ENCODE assay signal across 8 cellular contexts in the genomic region with DNA sequence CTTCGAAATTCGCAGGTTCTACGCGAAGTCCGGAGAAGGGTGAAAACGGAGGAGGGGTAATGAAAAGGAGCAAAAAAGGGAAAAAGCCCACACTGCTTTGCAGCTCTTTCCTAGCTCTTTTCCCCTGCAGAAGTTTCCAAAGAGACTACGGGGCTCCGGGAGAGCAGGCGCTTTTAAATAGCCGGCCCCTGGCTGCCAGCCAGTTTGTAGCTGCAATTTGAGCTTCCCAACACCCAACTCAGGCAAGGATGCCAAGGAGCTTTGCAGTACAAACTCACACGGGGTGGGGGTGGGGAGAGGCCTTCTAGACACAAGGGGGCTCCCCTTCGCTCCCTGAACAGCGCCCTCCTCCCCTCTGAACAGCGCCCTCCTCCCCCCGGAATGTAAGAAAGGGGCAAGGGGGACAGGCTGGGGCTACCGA. TPM values are rescaled to one million over a fixed set of nuclear protein-coding genes. Genes with fewer than 3 reads are reported as not detected.
DNase-seq lines count a peak whose midpoint lies in the region; ATAC-seq, FAIRE-seq and TF ChIP-seq lines count a peak whose summit lies in the region.

IGFBP5 (minus strand) TSS at position 149 of the 421 bp plus-strand sequence. CDS start 774 bp downstream, outside the sequence.

- H3K36me3 Mint-ChIP-seq in CD4-positive, alpha-beta T cell (ENCODE audit: low read depth), result no peaks in the 10 kb centered on the region
- H3K36me3 Mint-ChIP-seq in activated naive CD8-positive, alpha-beta T cell treated with anti-CD3 and anti-CD28 coated beads, Interleukin-2, amount 50 U/mL, for 24 hours (ENCODE audit: low read depth), result no peaks in the 10 kb centered on the region

- H3K27ac Mint-ChIP-seq in CD4-positive, alpha-beta T cell, result no peak within 1 kb of the TSS
- H3K27ac Mint-ChIP-seq in activated naive CD8-positive, alpha-beta T cell treated with anti-CD3 and anti-CD28 coated beads, Interleukin-2, amount 50 U/mL, for 24 hours, result no peak within 1 kb of the TSS

- H3K27me3 ChIP-seq in CD4-positive, alpha-beta T cell (ENCODE audit: control insufficient read depth, insufficient read depth, low read length), result peaks cover 64% of the 10 kb centered on the region
- no peaks in the 10 kb centered on the region for H3K27me3 ChIP-seq in neuronal stem cell (ENCODE audit: control insufficient read depth in 3 of 3, insufficient read depth in 3 of 3, low read depth in 1 of 3, low read length in 3 of 3)

- no peaks in the 10 kb centered on the region for H3K9me3 ChIP-seq in CD4-positive, alpha-beta T cell (ENCODE audit: control insufficient read depth, low read length)
- H3K9me3 ChIP-seq in neuronal stem cell (replicated peaks in 1 of 2; ENCODE audit: control insufficient read depth in 2 of 2, insufficient read depth in 1 of 2, low read depth in 1 of 2, low read length in 2 of 2), result no peaks in the 10 kb centered on the region

- no peak within 1 kb of the TSS for H4K8ac ChIP-seq in neuronal stem cell (ENCODE audit: low read depth, low read length)

- no peak for ATAC-seq in CD4-positive, alpha-beta T cell (ENCODE audit: poor library complexity)
- ATAC-seq in activated naive CD8-positive, alpha-beta T cell treated with anti-CD3 and anti-CD28 coated beads, Interleukin-2, amount 50 U/mL, for 24 hours, result no peak
- ATAC-seq in GM18861 (IDR thresholded peaks at IDR 0.05; ENCODE audit: unreplicated experiment), result no peak
- ATAC-seq in HG03045 (IDR thresholded peaks at IDR 0.05; ENCODE audit: unreplicated experiment), result no peak

- peak within 1 kb of the TSS; percentile 77 for H3K4me3 Mint-ChIP-seq in CD4-positive, alpha-beta T cell
- H3K4me3 Mint-ChIP-seq in activated naive CD8-positive, alpha-beta T cell treated with anti-CD3 and anti-CD28 coated beads, Interleukin-2, amount 50 U/mL, for 24 hours, result peak within 1 kb of the TSS; percentile 49

- peak within 1 kb of the TSS; percentile 100 for H3K18ac ChIP-seq in neuronal stem cell (ENCODE audit: low read length)

- peak within 1 kb of the TSS; percentile 75 to 94 for H3K4me3 ChIP-seq in neuronal stem cell (ENCODE audit: low read length in 2 of 2)

- peaks cover 35% of the 10 kb centered on the region for H3K4me1 Mint-ChIP-seq in CD4-positive, alpha-beta T cell (ENCODE audit: low read depth)
- peaks cover 31% of the 10 kb centered on the region for H3K4me1 Mint-ChIP-seq in activated naive CD8-positive, alpha-beta T cell treated with anti-CD3 and anti-CD28 coated beads, Interleukin-2, amount 50 U/mL, for 24 hours

- peak within 1 kb of the TSS; percentile 100 for H3K9ac ChIP-seq in neuronal stem cell (ENCODE audit: low read depth, low read length, poor library complexity)

- no peak within 1 kb of the TSS for H3K27ac ChIP-seq in CD4-positive, alpha-beta T cell (ENCODE audit: low read depth, low read length)
- peak within 1 kb of the TSS; percentile 84 for H3K27ac ChIP-seq in neuronal stem cell (replicated peaks; ENCODE audit: low read length)

- H3K79me1 ChIP-seq in neuronal stem cell (ENCODE audit: low read depth, low read length), result no peaks in the 10 kb centered on the region

- no CpG with 5 or more reads among the region's 16 CpGs for WGBS in neuronal stem cell (ENCODE audit: extremely low coverage in 2 of 2, insufficient read length in 2 of 2, insufficient replicate concordance in 1 of 2), 2 donors

- no peaks in the 10 kb centered on the region for H3K9me3 Mint-ChIP-seq in CD4-positive, alpha-beta T cell
- H3K9me3 Mint-ChIP-seq in activated naive CD8-positive, alpha-beta T cell treated with anti-CD3 and anti-CD28 coated beads, Interleukin-2, amount 50 U/mL, for 24 hours, result no peaks in the 10 kb centered on the region

- no peak for TF ChIP-seq CTCF in CD4-positive, alpha-beta T cell (IDR thresholded peaks at IDR 0.05)

- H3K36me3 ChIP-seq in neuronal stem cell (replicated peaks in 1 of 2; ENCODE audit: control insufficient read depth in 2 of 2, insufficient read depth in 2 of 2, low read length in 2 of 2), result peaks cover 0 to 3% of the 10 kb centered on the region in 2 donors

- POLR2A ChIA-PET in CD4-positive, alpha-beta T cell (lab: Charles Lee), result interaction anchor here (0.9 kb wide), 1 partner anchor 1015 kb away, joined by 3 read pairs; no protein-coding TSS in a partner anchor

- no peak for FAIRE-seq in RCC 7860 (lab: Jason Lieb, UNC)

- peak within 1 kb of the TSS; percentile 93 for H2BK15ac ChIP-seq in neuronal stem cell (ENCODE audit: low read length)

- peaks cover 39% of the 10 kb centered on the region for H3K27me3 Mint-ChIP-seq in CD4-positive, alpha-beta T cell
- peaks cover 64% of the 10 kb centered on the region for H3K27me3 Mint-ChIP-seq in activated naive CD8-positive, alpha-beta T cell treated with anti-CD3 and anti-CD28 coated beads, Interleukin-2, amount 50 U/mL, for 24 hours

- H2BK5ac ChIP-seq in neuronal stem cell (ENCODE audit: low read length), result peak within 1 kb of the TSS; percentile 99

- no peak for DNase-seq in CD4-positive, alpha-beta T cell
- DNase-seq in NCI-H1436 treated with DMSO at 0.1 percent for 48 hours (lab: John Stamatoyannopoulos, UW), result peak; percentile 88
- DNase-seq in activated naive CD8-positive, alpha-beta T cell treated with anti-CD3 and anti-CD28 coated beads, Interleukin-2, amount 50 U/mL, for 24 hours, result no peak
- DNase-seq in head of caudate nucleus, result peak; percentile 49 to 89 (median 78)
- peak; percentile 91 for DNase-seq in neuronal stem cell (ENCODE audit: low spot score)
- no peak for DNase-seq in RCC 7860 (ENCODE audit: low spot score)

- intact Hi-C loops in CD4-positive, alpha-beta T cell (cut with DNase I, micrococcal nuclease), result loop anchor here (5.0 kb wide), 3 partner anchors 467 to 1017 kb away; no protein-coding TSS in a partner anchor
- intact Hi-C loops in head of caudate nucleus (cut with DNase I), result loop anchor here (5.0 to 10.0 kb wide), 4 partner anchors 472 to 1059 kb away; no protein-coding TSS in a partner anchor

- peaks cover 15 to 44% of the 10 kb centered on the region in 2 donors for H3K4me1 ChIP-seq in neuronal stem cell (ENCODE audit: control insufficient read depth in 2 of 2, insufficient read depth in 1 of 2, low read depth in 1 of 2, low read length in 2 of 2)

- H3K23ac ChIP-seq in neuronal stem cell (ENCODE audit: low read depth, low read length, poor library complexity), result peak within 1 kb of the TSS; percentile 86

- peak within 1 kb of the TSS; percentile 81 for H2AFZ ChIP-seq in neuronal stem cell (ENCODE audit: low read length)

- CTCF ChIA-PET in CD4-positive, alpha-beta T cell (lab: Charles Lee), result interaction anchor here (1.7 kb wide), 1 partner anchor 12 kb away, joined by 3 read pairs; no protein-coding TSS in a partner anchor

- peak within 1 kb of the TSS; percentile 97 for H2BK120ac ChIP-seq in neuronal stem cell (ENCODE audit: low read depth, low read length)

- peak within 1 kb of the TSS; percentile 86 for H3K4ac ChIP-seq in neuronal stem cell (ENCODE audit: low read length)

- H2BK12ac ChIP-seq in neuronal stem cell (ENCODE audit: low read length), result peak within 1 kb of the TSS; percentile 67

- peak within 1 kb of the TSS; percentile 96 for H2AK5ac ChIP-seq in neuronal stem cell (ENCODE audit: low read depth, low read length)

- peak within 1 kb of the TSS; percentile 99 for H3K14ac ChIP-seq in neuronal stem cell (ENCODE audit: low read length)

- peak within 1 kb of the TSS; percentile 75 for H3K4me2 ChIP-seq in neuronal stem cell (ENCODE audit: insufficient read depth, low read length, poor library complexity, severe bottlenecking)

- H4K91ac ChIP-seq in neuronal stem cell (ENCODE audit: low read depth, low read length, poor library complexity), result peak within 1 kb of the TSS; percentile 38

RNA-seq across cellular contexts. Expression of gene IGFBP5, which starts in this region (rescaled TPM):
- total RNA-seq in CD4-positive, alpha-beta T cell, result not detected
- 280 TPM for polyA plus RNA-seq in neuronal stem cell (2013, experiment 1 of 2)
- polyA plus RNA-seq in neuronal stem cell (2013, experiment 2 of 2), result 290 TPM

Comparison
In these comparisons a context has a peak if more than half of its experiments do, and no peak if none do; other contexts are left out.
1. DNase-seq: peak in NCI-H1436 treated with DMSO at 0.1 percent for 48 hours (single experiment), head of caudate nucleus (42 of 42) and neuronal stem cell (single experiment); none in CD4-positive, alpha-beta T cell (0 of 10), activated naive CD8-positive, alpha-beta T cell treated with anti-CD3 and anti-CD28 coated beads, Interleukin-2, amount 50 U/mL, for 24 hours (single experiment) and RCC 7860 (single experiment).